In genomic region chr11:65435981-65436411, GRCh38 we compare ENCODE assay signal across 8 cellular contexts. TPM values are rescaled to one million over a fixed set of nuclear protein-coding genes. Genes with fewer than 3 reads are reported as not detected.
A peak's percentile ranks its signal among the peaks of the same experiment; 100 is the strongest.
DNase-seq lines count a peak whose midpoint lies in the region; ATAC-seq, FAIRE-seq and TF ChIP-seq lines count a peak whose summit lies in the region.

No MANE protein-coding gene starts in this region.

- H3K9me3 Mint-ChIP-seq in stimulated activated naive CD8-positive, alpha-beta T cell treated with anti-CD3 and anti-CD28 coated beads, Interleukin-15, Interleukin-2, amounts not matched to agents 100 ng/mL and 50 ng/mL, for 24 hours = no peaks in the 10 kb centered on the region

- peaks cover 90% of the 10 kb centered on the region for H3K4me1 Mint-ChIP-seq in stimulated activated naive CD8-positive, alpha-beta T cell treated with anti-CD3 and anti-CD28 coated beads, Interleukin-15, Interleukin-2, amounts not matched to agents 100 ng/mL and 50 ng/mL, for 24 hours (ENCODE audit: low read depth)

- peak overlapping the region; percentile 61 for H3K27ac Mint-ChIP-seq in stimulated activated naive CD8-positive, alpha-beta T cell treated with anti-CD3 and anti-CD28 coated beads, Interleukin-15, Interleukin-2, amounts not matched to agents 100 ng/mL and 50 ng/mL, for 24 hours

- ATAC-seq in HG03095 (IDR thresholded peaks at IDR 0.05; ENCODE audit: unreplicated experiment) = no peak

- H3K9me3 ChIP-seq in kidney (ENCODE audit: control insufficient read depth in 1 of 2, low read length in 2 of 2) = no peaks in the 10 kb centered on the region

- in situ Hi-C loops in KBM-7 (cut with MboI; ENCODE audit: low pct_unique_long_range_greater_than_20kb, low sequenced_read_pairs) = no loop called here

- DNase-seq in KBM-7 (peak; percentile 20), amniotic epithelial cell (ENCODE audit: low read depth) (peak; percentile 58), kidney (peak; percentile 64), NCI-H526 (lab: John Stamatoyannopoulos, UW) (no peak), GF-D8 (lab: John Stamatoyannopoulos, UW) (no peak)
- DNase-seq in effector CD4-positive, alpha-beta T cell = no peak

- FAIRE-seq in kidney (lab: Jason Lieb, UNC) = no peak

- H3K4me3 ChIP-seq in kidney (ENCODE audit: low read length in 2 of 2) = peak overlapping the region in 1 of 2 donors; percentile 21

- peaks cover 19 to 50% of the 10 kb centered on the region in 2 donors for H3K36me3 ChIP-seq in kidney (ENCODE audit: control insufficient read depth in 1 of 2, insufficient read depth in 2 of 2, low read length in 2 of 2)

- H3K36me3 Mint-ChIP-seq in stimulated activated naive CD8-positive, alpha-beta T cell treated with anti-CD3 and anti-CD28 coated beads, Interleukin-15, Interleukin-2, amounts not matched to agents 100 ng/mL and 50 ng/mL, for 24 hours (ENCODE audit: low read depth) = peaks cover 71% of the 10 kb centered on the region

- no peak overlapping the region for H3K4me3 Mint-ChIP-seq in stimulated activated naive CD8-positive, alpha-beta T cell treated with anti-CD3 and anti-CD28 coated beads, Interleukin-15, Interleukin-2, amounts not matched to agents 100 ng/mL and 50 ng/mL, for 24 hours

- intact Hi-C loops in kidney (cut with DNase I) = no loop called here

- H3K27me3 Mint-ChIP-seq in stimulated activated naive CD8-positive, alpha-beta T cell treated with anti-CD3 and anti-CD28 coated beads, Interleukin-15, Interleukin-2, amounts not matched to agents 100 ng/mL and 50 ng/mL, for 24 hours = no peaks in the 10 kb centered on the region

- H3K9ac ChIP-seq in kidney (ENCODE audit: low read length in 2 of 2) = peak overlapping the region; percentile 27 to 30

- peak overlapping the region in 1 of 2 donors; percentile 59 for H3K27ac ChIP-seq in kidney (ENCODE audit: low read depth in 2 of 2, low read length in 2 of 2)

- H3K4me1 ChIP-seq in kidney (ENCODE audit: control insufficient read depth in 1 of 2, insufficient read depth in 1 of 2, low read depth in 1 of 2, low read length in 2 of 2) = peaks cover 16 to 34% of the 10 kb centered on the region in 2 donors

- TF ChIP-seq CTCF in kidney (IDR thresholded peaks at IDR 0.05; ENCODE audit: borderline replicate concordance, extremely low read depth, insufficient read depth) = no peak

RNA-seq across cellular contexts. Expression of gene NEAT1, which starts 13.4 kb away (rescaled TPM):
- 1,006 TPM for total RNA-seq in kidney
- 595 TPM for polyA plus RNA-seq in kidney (ENCODE audit: insufficient read depth, low read depth, low replicate concordance)

RNA-seq across cellular contexts. Expression of gene FRMD8, which starts 49.6 kb away (rescaled TPM):
- 41.3 TPM for total RNA-seq in kidney
- polyA plus RNA-seq in kidney (ENCODE audit: insufficient read depth, low read depth, low replicate concordance) = 9.4 TPM

RNA-seq across cellular contexts. Expression of gene SLC25A45, which starts 53.5 kb away (rescaled TPM):
- total RNA-seq in kidney = 14.7 TPM
- polyA plus RNA-seq in kidney (ENCODE audit: insufficient read depth, low read depth, low replicate concordance) = 4.1 TPM

Comparison
In these comparisons a context has a peak if more than half of its experiments do, and no peak if none do; other contexts are left out.
1. DNase-seq: peak in KBM-7 (single experiment), amniotic epithelial cell (single experiment) and kidney (single experiment); none in NCI-H526 (0 of 2), GF-D8 (single experiment) and effector CD4-positive, alpha-beta T cell (single experiment).